Comparison of ENCODE assay signal across 16 cellular contexts in the genomic region with DNA sequence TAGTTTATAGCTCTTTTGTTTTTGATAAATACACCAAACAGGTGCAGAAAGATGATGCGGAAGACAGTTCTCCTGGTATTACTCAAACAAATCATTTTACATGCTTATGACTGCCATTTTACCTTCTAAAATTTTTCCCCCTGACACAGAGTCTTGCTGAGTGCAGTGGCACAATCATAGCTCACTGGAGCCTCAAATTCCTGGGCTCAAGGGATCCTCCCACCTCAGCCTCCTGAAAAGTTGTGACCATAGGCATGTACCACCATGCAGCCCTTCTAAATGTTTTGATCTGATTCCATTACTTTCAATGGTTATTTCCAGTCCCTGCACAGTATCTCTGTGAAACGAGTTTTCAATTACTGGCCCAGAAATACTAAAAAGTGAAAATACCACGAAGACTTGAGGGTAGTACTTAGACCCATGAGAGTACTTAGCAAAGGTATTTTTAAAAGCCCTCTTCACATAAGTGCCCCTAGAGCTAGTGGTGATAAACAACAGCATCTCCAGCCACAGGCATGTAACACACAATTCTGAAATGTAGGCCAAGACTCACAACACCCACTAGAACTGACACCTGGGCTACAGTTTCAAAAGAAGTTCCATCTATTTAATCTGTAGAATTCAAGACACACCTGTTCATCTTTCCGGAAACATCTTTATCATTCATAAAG.
"Had no signal": no experiment of that assay in that cellular context is flagged by ENCODE, and none has a peak within 500 bp of the region (broad histone marks: within the 10 kb centered on the region; RNA-seq: fewer than 3 reads in every experiment).

No MANE protein-coding gene starts in this region.

- H3K27ac Mint-ChIP-seq: nephron progenitor cell; stimulated activated naive B cell treated with anti-CD40 and anti-IgM and Interleukin-4, amounts not matched to agents 10 μg/mL and 1 μg/mL and 100 μg/mL, for 72 hours had no signal

- H3K27me3 Mint-ChIP-seq: effector memory CD8-positive, alpha-beta T cell; stimulated activated naive B cell treated with anti-CD40 and anti-IgM and Interleukin-4, amounts not matched to agents 10 μg/mL and 1 μg/mL and 100 μg/mL, for 72 hours had no signal

- H3K4me1 Mint-ChIP-seq: nephron progenitor cell had no signal

- ATAC-seq: body of pancreas; effector memory CD8-positive, alpha-beta T cell; gastroesophageal sphincter; left lobe of liver; psoas muscle; right lobe of liver; stimulated activated naive B cell treated with anti-CD40 and anti-IgM and Interleukin-4, amounts not matched to agents 10 μg/mL and 1 μg/mL and 100 μg/mL, for 72 hours had no signal

- DNase-seq: activated CD4-positive, alpha-beta T cell treated with anti-CD3 and anti-CD28 coated beads, Interleukin-2, amount 50 U/mL, for 1 hour; activated naive CD4-positive, alpha-beta T cell treated with anti-CD3 and anti-CD28 coated beads, Interleukin-2, amount 50 U/mL, for 16 hours; amniotic stem cell; body of pancreas; effector memory CD8-positive, alpha-beta T cell; islet precursor cell; mesenchymal stem cell; nephron progenitor cell; psoas muscle; right lobe of liver; stimulated activated CD4-positive, alpha-beta T cell treated with anti-CD3 and anti-CD28 coated beads, Interleukin-1b, Interleukin-23, amount 100 ng/mL, for 48 hours; stimulated activated naive B cell treated with anti-CD40 and anti-IgM and Interleukin-4, amounts not matched to agents 10 μg/mL and 1 μg/mL and 100 μg/mL, for 72 hours; T1000; WERI-Rb-1 had no signal

- H3K9me3 Mint-ChIP-seq: effector memory CD8-positive, alpha-beta T cell; nephron progenitor cell; stimulated activated naive B cell treated with anti-CD40 and anti-IgM and Interleukin-4, amounts not matched to agents 10 μg/mL and 1 μg/mL and 100 μg/mL, for 72 hours had no signal

- H3K4me3 Mint-ChIP-seq: effector memory CD8-positive, alpha-beta T cell; nephron progenitor cell; stimulated activated naive B cell treated with anti-CD40 and anti-IgM and Interleukin-4, amounts not matched to agents 10 μg/mL and 1 μg/mL and 100 μg/mL, for 72 hours had no signal
